In genomic region chr5:151686673-151687378, GRCh38 we compare ENCODE assay signal across 8 cellular contexts. TPM values are rescaled to one million over a fixed set of nuclear protein-coding genes. Genes with fewer than 3 reads are reported as not detected.
DNase-seq lines count a peak whose midpoint lies in the region; ATAC-seq, FAIRE-seq and TF ChIP-seq lines count a peak whose summit lies in the region.

A gene with protein sequence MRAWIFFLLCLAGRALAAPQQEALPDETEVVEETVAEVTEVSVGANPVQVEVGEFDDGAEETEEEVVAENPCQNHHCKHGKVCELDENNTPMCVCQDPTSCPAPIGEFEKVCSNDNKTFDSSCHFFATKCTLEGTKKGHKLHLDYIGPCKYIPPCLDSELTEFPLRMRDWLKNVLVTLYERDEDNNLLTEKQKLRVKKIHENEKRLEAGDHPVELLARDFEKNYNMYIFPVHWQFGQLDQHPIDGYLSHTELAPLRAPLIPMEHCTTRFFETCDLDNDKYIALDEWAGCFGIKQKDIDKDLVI (minus strand): TSS chr5:151686915. CDS start chr5:151676188, 10,727 bp downstream.

- no peaks in the 10 kb centered on the region for H3K36me3 Mint-ChIP-seq in activated naive CD4-positive, alpha-beta T cell treated with anti-CD3 and anti-CD28 coated beads, Interleukin-2, amount 10 ng/mL, durations not matched to agents 7 days and 5 days

- peaks cover 44% of the 10 kb centered on the region for H3K27me3 Mint-ChIP-seq in activated naive CD4-positive, alpha-beta T cell treated with anti-CD3 and anti-CD28 coated beads, Interleukin-2, amount 10 ng/mL, durations not matched to agents 7 days and 5 days

- peak within 1 kb of the TSS; percentile 16 for H3K4me3 Mint-ChIP-seq in activated naive CD4-positive, alpha-beta T cell treated with anti-CD3 and anti-CD28 coated beads, Interleukin-2, amount 10 ng/mL, durations not matched to agents 7 days and 5 days

- no peak for TF ChIP-seq CTCF in right lobe of liver (IDR thresholded peaks at IDR 0.05)
- no peak for TF ChIP-seq CTCF in stomach (IDR thresholded peaks at IDR 0.05)

- H3K4me3 ChIP-seq in ectodermal cell (ENCODE audit: insufficient read depth, low read depth, low read length) = peak within 1 kb of the TSS; percentile 63
- peak within 1 kb of the TSS; percentile 36 to 46 (median 37) for H3K4me3 ChIP-seq in right lobe of liver
- peak within 1 kb of the TSS; percentile 50 to 58 (median 55) for H3K4me3 ChIP-seq in stomach

- H3K9me3 ChIP-seq in ectodermal cell (ENCODE audit: control insufficient read depth, low read length) (no peaks in the 10 kb centered on the region), right lobe of liver (no peaks in the 10 kb centered on the region), stomach (no peaks in the 10 kb centered on the region)

- no peak within 1 kb of the TSS for H3K27ac Mint-ChIP-seq in activated naive CD4-positive, alpha-beta T cell treated with anti-CD3 and anti-CD28 coated beads, Interleukin-2, amount 10 ng/mL, durations not matched to agents 7 days and 5 days

- CTCF ChIA-PET in activated naive CD4-positive, alpha-beta T cell treated with anti-CD3 and anti-CD28 coated beads, Interleukin-2, amount 10 ng/mL, durations not matched to agents 7 days and 5 days (lab: Charles Lee) = interaction anchor here (1.0 kb wide), 1 partner anchor 84 kb away, joined by 3 read pairs; no protein-coding TSS in a partner anchor

- peak; percentile 32 for DNase-seq in activated naive CD4-positive, alpha-beta T cell treated with anti-CD3 and anti-CD28 coated beads, Interleukin-2, amount 10 ng/mL, durations not matched to agents 7 days and 5 days
- DNase-seq in activated naive CD4-positive, alpha-beta T cell (lab: John Stamatoyannopoulos, UW) = no peak
- DNase-seq in RCC 7860 (ENCODE audit: low spot score) = peak; percentile 77
- peak; percentile 55 to 62 (median 57) for DNase-seq in right lobe of liver
- DNase-seq in stomach = no peak

- TF ChIP-seq EP300 in stomach (IDR thresholded peaks at IDR 0.05) = no peak

- peak; percentile 65 for FAIRE-seq in RCC 7860 (lab: Jason Lieb, UNC)

- WGBS in ectodermal cell, 2 experiments = 2% methylated on average over 22 of the region's 22 CpGs
- 9% methylated on average over 15 of the region's 22 CpGs for WGBS in right lobe of liver (ENCODE audit: insufficient coverage, low coverage, low lambda C conversion rate, missing lambda C conversion rate)
- 4 to 7% (median 5%) methylated on average over 21 to 22 of the region's 22 CpGs for WGBS in stomach, 5 donors

- peaks cover 11% of the 10 kb centered on the region for H3K4me1 Mint-ChIP-seq in activated naive CD4-positive, alpha-beta T cell treated with anti-CD3 and anti-CD28 coated beads, Interleukin-2, amount 10 ng/mL, durations not matched to agents 7 days and 5 days

- intact Hi-C loops in right lobe of liver (cut with DNase I) = no loop called here
- intact Hi-C loops in stomach (cut with DNase I; ENCODE audit: low total_unique reads) = no loop called here

- H3K4me1 ChIP-seq in ectodermal cell (ENCODE audit: control insufficient read depth, insufficient read depth, low read length) = peaks cover 31% of the 10 kb centered on the region
- H3K4me1 ChIP-seq in right lobe of liver = no peaks in the 10 kb centered on the region
- peaks cover 4 to 43% (median 26%) of the 10 kb centered on the region in 4 donors for H3K4me1 ChIP-seq in stomach

- H3K27me3 ChIP-seq in ectodermal cell (ENCODE audit: control insufficient read depth, insufficient read depth, low read length, poor library complexity, severe bottlenecking) = no peaks in the 10 kb centered on the region
- H3K27me3 ChIP-seq in right lobe of liver = no peaks in the 10 kb centered on the region
- H3K27me3 ChIP-seq in stomach = peaks cover 0 to 14% (median 12%) of the 10 kb centered on the region in 3 donors

- TF ChIP-seq POLR2A in right lobe of liver (IDR thresholded peaks at IDR 0.05) (peak; percentile 73), stomach (IDR thresholded peaks at IDR 0.05) (peak in 2 of 4 donors; percentile 21 to 74)

- no peaks in the 10 kb centered on the region for H3K9me3 Mint-ChIP-seq in activated naive CD4-positive, alpha-beta T cell treated with anti-CD3 and anti-CD28 coated beads, Interleukin-2, amount 10 ng/mL, durations not matched to agents 7 days and 5 days

- peak within 1 kb of the TSS; percentile 76 for H3K27ac ChIP-seq in ectodermal cell (ENCODE audit: insufficient read depth, low read depth, low read length, poor library complexity, severe bottlenecking)
- peak within 1 kb of the TSS; percentile 59 to 85 (median 73) for H3K27ac ChIP-seq in right lobe of liver
- peak within 1 kb of the TSS; percentile 60 to 89 (median 86) for H3K27ac ChIP-seq in stomach

- ATAC-seq in HG03025 (IDR thresholded peaks at IDR 0.05; ENCODE audit: low FRiP score, unreplicated experiment) (peak; percentile 72), right lobe of liver (peak; percentile 80 to 92 (median 86)), GM18867 (IDR thresholded peaks at IDR 0.05; ENCODE audit: unreplicated experiment) (no peak)

- no peaks in the 10 kb centered on the region for H3K36me3 ChIP-seq in ectodermal cell (ENCODE audit: control insufficient read depth, insufficient read depth, low read length)
- H3K36me3 ChIP-seq in right lobe of liver = no peaks in the 10 kb centered on the region
- H3K36me3 ChIP-seq in stomach = peaks cover 0 to under 1% (median 0%) of the 10 kb centered on the region in 4 donors

RNA-seq across cellular contexts. Expression of the gene that starts here (rescaled TPM):
- 665 TPM for polyA plus RNA-seq in ectodermal cell (2013, experiment 1 of 4)
- 611 TPM for polyA plus RNA-seq in ectodermal cell (2013, experiment 2 of 4)
- polyA plus RNA-seq in ectodermal cell (2013, experiment 3 of 4) = 459 TPM
- polyA plus RNA-seq in ectodermal cell (2013, experiment 4 of 4) = 544 TPM
- 100 to 1,000 TPM in 4 of 6 experiments, 10 to 100 TPM in 2; 62.2 to 277 (median 109) TPM for total RNA-seq in right lobe of liver
- 1,000 to 10,000 TPM in 1 of 5 donors, 100 to 1,000 TPM in 3, 10 to 100 TPM in 1; 36.2 to 1,348 (median 170) TPM for total RNA-seq in stomach
- 10 to 100 TPM; 80.9 to 87.7 (median 86.7) TPM for polyA plus RNA-seq in stomach

Comparison
In these comparisons a context has a peak if more than half of its experiments do, and no peak if none do; other contexts are left out.
1. DNase-seq: peak in activated naive CD4-positive, alpha-beta T cell treated with anti-CD3 and anti-CD28 coated beads, Interleukin-2, amount 10 ng/mL, durations not matched to agents 7 days and 5 days (single experiment), RCC 7860 (single experiment) and right lobe of liver (3 of 3); none in activated naive CD4-positive, alpha-beta T cell (0 of 4) and stomach (single experiment).
2. Peak in every context shown above with its lines, with median percentiles within 50 percentile points of each other: H3K27ac ChIP-seq and H3K4me3 ChIP-seq.